Comparison of ENCODE assay signal across 13 cellular contexts in genomic region chr2:191797937-191798873, GRCh38. TPM values are rescaled to one million over a fixed set of nuclear protein-coding genes. Genes with fewer than 3 reads are reported as not detected.
"Had no signal": no experiment of that assay in that cellular context is flagged by ENCODE, and none has a peak within 500 bp of the region (broad histone marks: within the 10 kb centered on the region; RNA-seq: fewer than 3 reads in every experiment).

No MANE protein-coding gene starts in this region.

- H3K27ac ChIP-seq: parathyroid adenoma, thyroid gland, vagina had no signal

- H3K4me1 Mint-ChIP-seq: activated naive CD8-positive, alpha-beta T cell treated with anti-CD3 and anti-CD28 coated beads, Interleukin-2, amount 50 U/mL, for 24 hours; naive thymus-derived CD4-positive, alpha-beta T cell had no signal

- H3K79me2 ChIP-seq: parathyroid adenoma had no signal

- H3K27ac Mint-ChIP-seq: activated CD8-positive, alpha-beta T cell treated with anti-CD3 and anti-CD28 coated beads, Interleukin-2, amount 10 ng/mL, durations not matched to agents 7 days and 5 days; activated naive CD8-positive, alpha-beta T cell treated with anti-CD3 and anti-CD28 coated beads, Interleukin-2, amount 50 U/mL, for 24 hours; naive thymus-derived CD4-positive, alpha-beta T cell had no signal

- H3K27me3 ChIP-seq: thyroid gland, vagina had no signal

- H3K4me3 Mint-ChIP-seq: activated CD8-positive, alpha-beta T cell treated with anti-CD3 and anti-CD28 coated beads, Interleukin-2, amount 10 ng/mL, durations not matched to agents 7 days and 5 days; activated naive CD8-positive, alpha-beta T cell treated with anti-CD3 and anti-CD28 coated beads, Interleukin-2, amount 50 U/mL, for 24 hours; naive thymus-derived CD4-positive, alpha-beta T cell had no signal

- H3K4me1 ChIP-seq: parathyroid adenoma, thyroid gland, vagina had no signal

- H3K36me3 ChIP-seq: thyroid gland, vagina had no signal

- H3K36me3 Mint-ChIP-seq: naive thymus-derived CD4-positive, alpha-beta T cell had no signal

- H3K9me3 Mint-ChIP-seq: activated naive CD8-positive, alpha-beta T cell treated with anti-CD3 and anti-CD28 coated beads, Interleukin-2, amount 50 U/mL, for 24 hours had no signal

- ATAC-seq: activated CD8-positive, alpha-beta T cell treated with anti-CD3 and anti-CD28 coated beads, Interleukin-2, amount 10 ng/mL, durations not matched to agents 7 days and 5 days; activated naive CD8-positive, alpha-beta T cell treated with anti-CD3 and anti-CD28 coated beads, Interleukin-2, amount 50 U/mL, for 24 hours; esophagus mucosa; naive thymus-derived CD4-positive, alpha-beta T cell had no signal

- DNase-seq: activated CD4-positive, alpha-beta T cell treated with anti-CD3 and anti-CD28 coated beads for 4 hours; activated CD8-positive, alpha-beta memory T cell treated with anti-CD3 and anti-CD28 coated beads, Interleukin-2, amount 50 U/mL, for 48 hours; activated CD8-positive, alpha-beta T cell treated with anti-CD3 and anti-CD28 coated beads, Interleukin-2, amount 10 ng/mL, durations not matched to agents 7 days and 5 days; activated naive CD8-positive, alpha-beta T cell treated with anti-CD3 and anti-CD28 coated beads, Interleukin-2, amount 50 U/mL, for 24 hours; foreskin fibroblast; glutamatergic neuron; naive thymus-derived CD4-positive, alpha-beta T cell; retina; thyroid gland had no signal

- H3K4me3 ChIP-seq: lung, thyroid gland, vagina had no signal

- H3K9me3 ChIP-seq: thyroid gland, vagina had no signal

- H3K9ac ChIP-seq: parathyroid adenoma had no signal

- H2AFZ ChIP-seq: parathyroid adenoma had no signal

RNA-seq across cellular contexts. Expression of gene CAVIN2, which starts 48.7 kb away (rescaled TPM):
- total RNA-seq: activated CD8-positive, alpha-beta T cell treated with anti-CD3 and anti-CD28 coated beads, Interleukin-2, amount 10 ng/mL, durations not matched to agents 7 days and 5 days had no signal
- polyA plus RNA-seq: naive thymus-derived CD4-positive, alpha-beta T cell had no signal
